ENCODE assay signal across 10 cellular contexts in genomic region chr5:62342476-62342837, GRCh38. TPM values are rescaled to one million over a fixed set of nuclear protein-coding genes. Genes with fewer than 3 reads are reported as not detected.
DNase-seq lines count a peak whose midpoint lies in the region; ATAC-seq, FAIRE-seq and TF ChIP-seq lines count a peak whose summit lies in the region.
"Had no signal": no experiment of that assay in that cellular context is flagged by ENCODE, and none has a peak within 500 bp of the region (broad histone marks: within the 10 kb centered on the region; RNA-seq: fewer than 3 reads in every experiment).

No MANE protein-coding gene starts in this region.

- H3K36me3 Mint-ChIP-seq in naive B cell = no peaks in the 10 kb centered on the region

- peak; percentile 39 for ATAC-seq in GM19035 (IDR thresholded peaks at IDR 0.05; ENCODE audit: unreplicated experiment)
- ATAC-seq in GM21576 (IDR thresholded peaks at IDR 0.05; ENCODE audit: unreplicated experiment) = peak; percentile 53
- peak; percentile 39 for ATAC-seq in HG03342 (IDR thresholded peaks at IDR 0.05; ENCODE audit: unreplicated experiment)
- no peak for ATAC-seq in naive B cell (ENCODE audit: low read depth in 2 of 2)

- peaks cover 34 to 53% (median 50%) of the 10 kb centered on the region in 3 donors for H3K4me1 Mint-ChIP-seq in naive B cell

- no peak for TF ChIP-seq CTCF in kidney (IDR thresholded peaks at IDR 0.05; ENCODE audit: borderline replicate concordance, extremely low read depth, insufficient read depth)
- TF ChIP-seq CTCF in transverse colon (IDR thresholded peaks at IDR 0.05) = no peak

- H3K4me3 Mint-ChIP-seq in naive B cell = peak overlapping the region in 2 of 8 donors; percentile 39 to 57

- DNase-seq in naive B cell = no peak
- DNase-seq in kidney = no peak
- DNase-seq in middle frontal gyrus (ENCODE audit: extremely low spot score, low spot score) = no peak
- no peak for DNase-seq in transverse colon
- DNase-seq: activated CD4-positive, alpha-beta T cell treated with anti-CD3 and anti-CD28 coated beads for 1 hour; DMS 273 treated with DMSO at 0.1 percent for 48 hours; erythroblast had no signal

- H3K27ac Mint-ChIP-seq in naive B cell = peak overlapping the region in 4 of 6 donors; percentile 73 to 85 (median 78)

- H3K4me3 ChIP-seq in kidney (ENCODE audit: low read length in 2 of 2) = no peak overlapping the region
- no peak overlapping the region for H3K4me3 ChIP-seq in transverse colon

- no peaks in the 10 kb centered on the region for H3K4me1 ChIP-seq in kidney (ENCODE audit: control insufficient read depth in 1 of 2, insufficient read depth in 1 of 2, low read depth in 1 of 2, low read length in 2 of 2)
- H3K4me1 ChIP-seq in transverse colon = peaks cover 0 to 7% (median 0%) of the 10 kb centered on the region in 4 donors

- H3K27me3 ChIP-seq in transverse colon = no peaks in the 10 kb centered on the region

- intact Hi-C loops in kidney (cut with DNase I) (no loop called here), transverse colon (cut with DNase I; ENCODE audit: low total_unique reads) (no loop called here)

- H3K36me3 ChIP-seq in kidney (ENCODE audit: control insufficient read depth in 1 of 2, insufficient read depth in 2 of 2, low read length in 2 of 2) = no peaks in the 10 kb centered on the region
- no peaks in the 10 kb centered on the region for H3K36me3 ChIP-seq in transverse colon

- 97% methylated on average over 2 of the region's 2 CpGs; no CpG with 5 or more reads in 1 of the 2 donors for WGBS in transverse colon (ENCODE audit: low coverage in 1 of 2), 2 donors

- H3K9ac ChIP-seq in kidney (ENCODE audit: low read length in 2 of 2) = no peak overlapping the region

- no peak for TF ChIP-seq POLR2A in transverse colon (IDR thresholded peaks at IDR 0.05)

- in situ Hi-C loops in transverse colon (cut with MboI; ENCODE audit: low pct_ligation_motif_present in 1 of 4, low pct_unique_long_range_greater_than_20kb in 1 of 4, low sequenced_read_pairs in 3 of 4) = no loop called here

- H3K27ac ChIP-seq in kidney (ENCODE audit: low read depth in 2 of 2, low read length in 2 of 2) (no peak overlapping the region), transverse colon (no peak overlapping the region)

- no peaks in the 10 kb centered on the region for H3K9me3 Mint-ChIP-seq in naive B cell

- FAIRE-seq in kidney (lab: Jason Lieb, UNC) = no peak

- H3K27me3 Mint-ChIP-seq in naive B cell = no peaks in the 10 kb centered on the region

- H3K9me3 ChIP-seq in kidney (ENCODE audit: control insufficient read depth in 1 of 2, low read length in 2 of 2) (no peaks in the 10 kb centered on the region), transverse colon (no peaks in the 10 kb centered on the region)

- no peak for TF ChIP-seq EP300 in transverse colon (IDR thresholded peaks at IDR 0.05; ENCODE audit: low read depth)

RNA-seq across cellular contexts. Expression of gene KIF2A, which starts 36.5 kb away (rescaled TPM):
- polyA plus RNA-seq in naive B cell (ENCODE audit: low read depth in 6 of 6) (10 to 100 TPM; 65.4 to 91.7 (median 86.3) TPM), kidney (ENCODE audit: insufficient read depth, low read depth, low replicate concordance) (4.6 TPM)
- total RNA-seq in kidney (32.4 TPM), transverse colon (10 to 100 TPM; 15.3 to 61.9 (median 32.7) TPM)

Comparison
In these comparisons a context has a peak if more than half of its experiments do, and no peak if none do; other contexts are left out.
1. ATAC-seq: peak in GM19035 (single experiment), GM21576 (single experiment) and HG03342 (single experiment); none in naive B cell (0 of 2).